1 cellular context compared by ENCODE assay signal in genomic region chr10:63506554-63506953, GRCh38.
TF ChIP-seq lines count a peak whose summit lies in the region.

No MANE protein-coding gene starts in this region.

TF ChIP-seq in HepG2, 621 proteins besides CTCF, POLR2A, EP300 and RAD21 (continued from another document and continues in another):
- TF ChIP-seq MIXL1 (CRISPR knock-in tag; IDR thresholded peaks at IDR 0.05) (peak; percentile 64), CBX1 (IDR thresholded peaks at IDR 0.05; ENCODE audit: low read depth) (no peak), CCDC6 (CRISPR knock-in tag; IDR thresholded peaks at IDR 0.05) (no peak), ZNF644 (CRISPR knock-in tag; IDR thresholded peaks at IDR 0.05; ENCODE audit: low read depth) (peak; percentile 98), ISL2 (CRISPR knock-in tag; IDR thresholded peaks at IDR 0.05) (peak; percentile 23; the same call in 1 of the 2 replicates), GFI1 (CRISPR knock-in tag; IDR thresholded peaks at IDR 0.05; ENCODE audit: borderline replicate concordance) (no peak), FUBP1 (CRISPR knock-in tag; IDR thresholded peaks at IDR 0.05; ENCODE audit: borderline replicate concordance) (no peak), ZNF883 (CRISPR knock-in tag; IDR thresholded peaks at IDR 0.05; ENCODE audit: not compliant biosample characterization) (no peak), ARNTL (CRISPR knock-in tag; IDR thresholded peaks at IDR 0.05) (no peak), ZKSCAN8 (CRISPR knock-in tag; IDR thresholded peaks at IDR 0.05; ENCODE audit: borderline replicate concordance) (0 out of 2 replicates have a peak, but pooled peaks have one; percentile 39), RBM39 (IDR thresholded peaks at IDR 0.05; ENCODE audit: low read depth, low read length, poor library complexity, severe bottlenecking) (no peak), GLMP (CRISPR knock-in tag; IDR thresholded peaks at IDR 0.05; ENCODE audit: borderline replicate concordance) (no peak), CREM (IDR thresholded peaks at IDR 0.05) (peak; percentile 21; the same call in 1 of the 2 replicates), CREM (CRISPR knock-in tag; IDR thresholded peaks at IDR 0.05) (no peak), BCL6 (CRISPR knock-in tag; IDR thresholded peaks at IDR 0.05) (0 out of 2 replicates have a peak, but pooled peaks have one; percentile 39), RARA (CRISPR knock-in tag; IDR thresholded peaks at IDR 0.05) (peak; percentile 89), KIAA2018 (CRISPR knock-in tag; IDR thresholded peaks at IDR 0.05; ENCODE audit: borderline replicate concordance) (no peak), RXRB (CRISPR knock-in tag; IDR thresholded peaks at IDR 0.05; ENCODE audit: borderline replicate concordance) (peak; percentile 62; the same call in 1 of the 2 replicates), THAP9 (CRISPR knock-in tag; IDR thresholded peaks at IDR 0.05; ENCODE audit: borderline replicate concordance) (no peak), DPF2 (CRISPR knock-in tag; IDR thresholded peaks at IDR 0.05; ENCODE audit: borderline replicate concordance, low read depth) (0 out of 2 replicates have a peak, but pooled peaks have one; percentile 20), TBL1XR1 (IDR thresholded peaks at IDR 0.05; ENCODE audit: borderline replicate concordance, low read length, partially characterized antibody) (no peak), ZFAT (CRISPR knock-in tag; conservative IDR thresholded peaks at IDR 0.05) (no peak), NR2C2 (CRISPR knock-in tag; IDR thresholded peaks at IDR 0.05; ENCODE audit: borderline replicate concordance) (no peak), SPEN (CRISPR knock-in tag; IDR thresholded peaks at IDR 0.05; ENCODE audit: low read depth) (no peak), ZNF773 (CRISPR knock-in tag; IDR thresholded peaks at IDR 0.05; ENCODE audit: borderline replicate concordance) (no peak), FOXK2 (IDR thresholded peaks at IDR 0.05) (peak; percentile 41; the same call in 1 of the 2 replicates), ZNF704 (CRISPR knock-in tag; IDR thresholded peaks at IDR 0.05; ENCODE audit: borderline replicate concordance) (no peak), FOXA1 (IDR thresholded peaks at IDR 0.05) (no peak), FOXA1 (CRISPR knock-in tag; IDR thresholded peaks at IDR 0.05) (peak; percentile 74), SOX13 (IDR thresholded peaks at IDR 0.05) (no peak), SOX13 (CRISPR knock-in tag; conservative IDR thresholded peaks at IDR 0.05 in 1 of 2, IDR thresholded peaks at IDR 0.05 in 1 of 2) (peak in 1 of 2 experiments; percentile 60; a peak in 1 of 4 replicates), ZNF556 (CRISPR knock-in tag; IDR thresholded peaks at IDR 0.05; ENCODE audit: borderline replicate concordance) (no peak), SOX5 (CRISPR knock-in tag; IDR thresholded peaks at IDR 0.05; ENCODE audit: borderline replicate concordance) (peak; percentile 33; the same call in 1 of the 2 replicates), ZMYM4 (CRISPR knock-in tag; IDR thresholded peaks at IDR 0.05) (peak; percentile 46; the same call in 1 of the 2 replicates), ZNF34 (CRISPR knock-in tag; IDR thresholded peaks at IDR 0.05; ENCODE audit: borderline replicate concordance) (no peak), ARID3A (IDR thresholded peaks at IDR 0.05; ENCODE audit: low read depth, low read length) (peak; percentile 41; the same call in 1 of the 2 replicates), ZNF331 (CRISPR knock-in tag; IDR thresholded peaks at IDR 0.05) (peak; percentile 44; the same call in 1 of the 2 replicates), MAFG (CRISPR knock-in tag; IDR thresholded peaks at IDR 0.05) (no peak), HNF4A (CRISPR knock-in tag; IDR thresholded peaks at IDR 0.05) (peak; percentile 88), ZNF281 (CRISPR knock-in tag; IDR thresholded peaks at IDR 0.05; ENCODE audit: borderline replicate concordance) (peak; percentile 71; the same call in 1 of the 2 replicates), ASH2L (IDR thresholded peaks at IDR 0.05; ENCODE audit: insufficient read length, low read depth, low read length) (peak; percentile 25), MAFF (IDR thresholded peaks at IDR 0.05; ENCODE audit: low read depth, low read length) (no peak), POGZ (CRISPR knock-in tag; IDR thresholded peaks at IDR 0.05) (peak; percentile 54), NR2F6 (IDR thresholded peaks at IDR 0.05) (no peak), NR2F6 (CRISPR knock-in tag; IDR thresholded peaks at IDR 0.05) (peak; percentile 34; the same call in 1 of the 2 replicates)
